19 cellular contexts compared by ENCODE assay signal in the genomic region with DNA sequence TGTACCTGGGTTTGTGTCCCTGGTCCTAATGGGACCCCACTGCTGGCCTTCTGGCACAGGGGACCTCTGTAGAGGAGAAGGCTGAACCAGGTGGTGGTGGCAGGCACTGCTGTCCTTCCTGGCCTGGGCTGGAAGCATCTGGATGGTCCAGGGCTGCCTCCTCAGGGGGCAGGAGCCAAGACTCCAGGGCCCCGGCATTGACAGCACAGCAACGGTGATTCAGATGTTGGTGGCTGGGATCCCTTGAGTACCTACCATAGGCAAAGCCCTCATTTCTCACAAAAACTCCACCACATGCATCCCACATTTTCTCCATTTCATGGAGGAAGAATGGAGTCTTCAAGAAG. TPM values are rescaled to one million over a fixed set of nuclear protein-coding genes. Genes with fewer than 3 reads are reported as not detected.
DNase-seq lines count a peak whose midpoint lies in the region; ATAC-seq and TF ChIP-seq lines count a peak whose summit lies in the region.
"Had no signal": no experiment of that assay in that cellular context is flagged by ENCODE, and none has a peak within 500 bp of the region (broad histone marks: within the 10 kb centered on the region; RNA-seq: fewer than 3 reads in every experiment).

No MANE protein-coding gene starts in this region.

- DNase-seq in activated CD8-positive, alpha-beta memory T cell treated with anti-CD3 and anti-CD28 coated beads, Interleukin-2, amount 50 U/mL, for 48 hours = peak; percentile 50
- DNase-seq in activated CD8-positive, alpha-beta memory T cell treated with anti-CD3 and anti-CD28 coated beads for 24 hours = no peak
- no peak for DNase-seq in activated CD8-positive, alpha-beta T cell treated with anti-CD3 and anti-CD28 coated beads for 36 hours
- DNase-seq in endothelial cell (ENCODE audit: low spot score) (no peak), sigmoid colon (no peak)
- no peak for DNase-seq in stimulated activated naive B cell treated with anti-CD40 and anti-IgM and Interleukin-4, amounts not matched to agents 10 μg/mL and 1 μg/mL and 100 μg/mL, for 72 hours
- no peak for DNase-seq in stimulated activated CD4-positive, alpha-beta T cell treated with anti-CD3 and anti-CD28 coated beads, Interleukin-2, amount 100 ng/mL, for 24 hours
- DNase-seq: COR-L47, KG1, NCI-H1048, NCI-H2081, NCI-H774, nephron progenitor cell had no signal

- H3K9me3 Mint-ChIP-seq in activated CD8-positive, alpha-beta T cell treated with anti-CD3 and anti-CD28 coated beads for 36 hours = peaks cover 18% of the 10 kb centered on the region
- H3K9me3 Mint-ChIP-seq in endothelial cell (ENCODE audit: unreplicated experiment) = no peaks in the 10 kb centered on the region
- peaks cover 0 to 7% of the 10 kb centered on the region in 2 donors for H3K9me3 Mint-ChIP-seq in stimulated activated naive B cell treated with anti-CD40 and anti-IgM and Interleukin-4, amounts not matched to agents 10 μg/mL and 1 μg/mL and 100 μg/mL, for 72 hours

- peak overlapping the region; percentile 95 for H3K27ac Mint-ChIP-seq in activated CD8-positive, alpha-beta T cell treated with anti-CD3 and anti-CD28 coated beads for 36 hours
- H3K27ac Mint-ChIP-seq in endothelial cell (ENCODE audit: unreplicated experiment) = peak overlapping the region; percentile 40
- peak overlapping the region; percentile 94 for H3K27ac Mint-ChIP-seq in stimulated activated naive B cell treated with anti-CD40 and anti-IgM and Interleukin-4, amounts not matched to agents 10 μg/mL and 1 μg/mL and 100 μg/mL, for 72 hours
- H3K27ac Mint-ChIP-seq: nephron progenitor cell had no signal

- no peak for ATAC-seq in activated CD8-positive, alpha-beta T cell treated with anti-CD3 and anti-CD28 coated beads for 36 hours
- no peak for ATAC-seq in stimulated activated naive B cell treated with anti-CD40 and anti-IgM and Interleukin-4, amounts not matched to agents 10 μg/mL and 1 μg/mL and 100 μg/mL, for 72 hours (replicated peaks)
- no peak for ATAC-seq in activated CD4-positive, CD25-positive, alpha-beta regulatory T cell treated with anti-CD3 and anti-CD28 coated beads, Interleukin-2, amount 50 U/mL, for 24 hours

- 92 to 95% methylated on average over 2 of the region's 2 CpGs for WGBS in sigmoid colon, 2 donors

- TF ChIP-seq EP300 in sigmoid colon (IDR thresholded peaks at IDR 0.05) = no peak

- H3K27ac ChIP-seq in sigmoid colon = no peak overlapping the region
- H3K27ac ChIP-seq: coronary artery, esophagus muscularis mucosa, VCaP had no signal

- no peaks in the 10 kb centered on the region for H3K27me3 Mint-ChIP-seq in activated CD8-positive, alpha-beta T cell treated with anti-CD3 and anti-CD28 coated beads for 36 hours
- H3K27me3 Mint-ChIP-seq in endothelial cell (ENCODE audit: unreplicated experiment) = peaks cover 2% of the 10 kb centered on the region
- H3K27me3 Mint-ChIP-seq in stimulated activated naive B cell treated with anti-CD40 and anti-IgM and Interleukin-4, amounts not matched to agents 10 μg/mL and 1 μg/mL and 100 μg/mL, for 72 hours = no peaks in the 10 kb centered on the region

- TF ChIP-seq POLR2A in sigmoid colon (IDR thresholded peaks at IDR 0.05) = no peak

- H3K36me3 Mint-ChIP-seq in activated CD8-positive, alpha-beta T cell treated with anti-CD3 and anti-CD28 coated beads for 36 hours (ENCODE audit: low read depth) = peaks cover 50% of the 10 kb centered on the region
- H3K36me3 Mint-ChIP-seq in endothelial cell (ENCODE audit: low read depth, unreplicated experiment) = no peaks in the 10 kb centered on the region
- peaks cover 5 to 14% of the 10 kb centered on the region in 2 donors for H3K36me3 Mint-ChIP-seq in stimulated activated naive B cell treated with anti-CD40 and anti-IgM and Interleukin-4, amounts not matched to agents 10 μg/mL and 1 μg/mL and 100 μg/mL, for 72 hours

- POLR2A ChIA-PET in activated CD8-positive, alpha-beta T cell treated with anti-CD3 and anti-CD28 coated beads for 36 hours (lab: Charles Lee) = interaction anchor here (0.9 to 6.8 kb wide), 2 partner anchors 9 to 172 kb away, joined by 3 to 49 read pairs; partner anchors contain the start of gene NINJ1

- H3K9me3 ChIP-seq in sigmoid colon = peaks cover 0 to 5% (median 0%) of the 10 kb centered on the region in 4 donors

- H3K4me3 Mint-ChIP-seq in activated CD8-positive, alpha-beta T cell treated with anti-CD3 and anti-CD28 coated beads for 36 hours = peak overlapping the region; percentile 6
- H3K4me3 Mint-ChIP-seq in endothelial cell (ENCODE audit: unreplicated experiment) = no peak overlapping the region
- no peak overlapping the region for H3K4me3 Mint-ChIP-seq in stimulated activated naive B cell treated with anti-CD40 and anti-IgM and Interleukin-4, amounts not matched to agents 10 μg/mL and 1 μg/mL and 100 μg/mL, for 72 hours
- H3K4me3 Mint-ChIP-seq: nephron progenitor cell had no signal

- no peaks in the 10 kb centered on the region for H3K4me1 ChIP-seq in sigmoid colon
- H3K4me1 ChIP-seq: esophagus muscularis mucosa had no signal

- no peaks in the 10 kb centered on the region for H3K36me3 ChIP-seq in sigmoid colon
- H3K36me3 ChIP-seq: esophagus muscularis mucosa had no signal

- TF ChIP-seq CTCF in activated CD8-positive, alpha-beta T cell treated with anti-CD3 and anti-CD28 coated beads for 36 hours (IDR thresholded peaks at IDR 0.05) = no peak
- TF ChIP-seq CTCF in endothelial cell (IDR thresholded peaks at IDR 0.05; ENCODE audit: unreplicated experiment) (no peak), sigmoid colon (IDR thresholded peaks at IDR 0.05) (no peak)

- H3K27me3 ChIP-seq in sigmoid colon = no peaks in the 10 kb centered on the region
- H3K27me3 ChIP-seq: esophagus muscularis mucosa had no signal

- H3K4me3 ChIP-seq in sigmoid colon = no peak overlapping the region
- H3K4me3 ChIP-seq: coronary artery, esophagus muscularis mucosa, lung had no signal

- intact Hi-C loops in activated CD8-positive, alpha-beta T cell treated with anti-CD3 and anti-CD28 coated beads for 36 hours (cut with micrococcal nuclease) = loop anchor here (5.0 to 10.0 kb wide), 2 partner anchors 85 to 133 kb away; partner anchors contain the start of genes CARD19 and ZNF484
- intact Hi-C loops in sigmoid colon (cut with DNase I) = no loop called here

- H3K4me1 Mint-ChIP-seq in activated CD8-positive, alpha-beta T cell treated with anti-CD3 and anti-CD28 coated beads for 36 hours (ENCODE audit: low read depth) = peaks cover 47% of the 10 kb centered on the region
- peaks cover 19% of the 10 kb centered on the region for H3K4me1 Mint-ChIP-seq in endothelial cell (ENCODE audit: unreplicated experiment)
- H3K4me1 Mint-ChIP-seq in stimulated activated naive B cell treated with anti-CD40 and anti-IgM and Interleukin-4, amounts not matched to agents 10 μg/mL and 1 μg/mL and 100 μg/mL, for 72 hours = peaks cover 37 to 66% of the 10 kb centered on the region in 2 donors

- CTCF ChIA-PET in activated CD8-positive, alpha-beta T cell treated with anti-CD3 and anti-CD28 coated beads for 36 hours (lab: Charles Lee) = interaction anchor here (0.9 to 1.3 kb wide), 4 partner anchors 8 to 102 kb away, joined by 3 to 4 read pairs (median 4); no protein-coding TSS in a partner anchor

RNA-seq across cellular contexts. Expression of gene FGD3, which starts 15.0 kb away (rescaled TPM):
- 10 to 100 TPM; 41.6 to 43.5 TPM for total RNA-seq in activated CD8-positive, alpha-beta T cell treated with anti-CD3 and anti-CD28 coated beads for 36 hours
- total RNA-seq in endothelial cell (ENCODE audit: unreplicated experiment) (1.1 TPM), sigmoid colon (1 to 10 TPM; 2.5 to 5.3 (median 4.2) TPM)
- 10 to 100 TPM in 1 of 3 donors, 1 to 10 TPM in 2; 1.8 to 18.0 (median 2.5) TPM for polyA plus RNA-seq in sigmoid colon
- total RNA-seq: glomerular endothelial cell had no signal

Comparison
In these comparisons a context has a peak if more than half of its experiments do, and no peak if none do; other contexts are left out.
1. H3K27ac Mint-ChIP-seq: peak in every context shown above with its lines; median percentile 95 in activated CD8-positive, alpha-beta T cell treated with anti-CD3 and anti-CD28 coated beads for 36 hours; 94 in stimulated activated naive B cell treated with anti-CD40 and anti-IgM and Interleukin-4, amounts not matched to agents 10 μg/mL and 1 μg/mL and 100 μg/mL, for 72 hours; 40 in endothelial cell.
2. RNA of gene FGD3, which starts 15.0 kb away (total RNA-seq): 41.6 to 43.5 TPM in activated CD8-positive, alpha-beta T cell treated with anti-CD3 and anti-CD28 coated beads for 36 hours; 2.5 to 5.3 TPM in sigmoid colon and 1.1 TPM in endothelial cell (single experiment); every median in the first group is over 4 times any median in the second.